ENCODE assay signal across 18 cellular contexts in genomic region chr6:165746331-165746730, GRCh38.
"Had no signal": no experiment of that assay in that cellular context is flagged by ENCODE, and none has a peak within 500 bp of the region (broad histone marks: within the 10 kb centered on the region; RNA-seq: fewer than 3 reads in every experiment).

No MANE protein-coding gene starts in this region.

- H3K27ac Mint-ChIP-seq: naive thymus-derived CD8-positive, alpha-beta T cell; stimulated activated naive B cell treated with anti-CD40 and anti-IgM and Interleukin-4, amounts not matched to agents 10 μg/mL and 1 μg/mL and 100 μg/mL, for 72 hours; stimulated activated naive CD8-positive, alpha-beta T cell treated with anti-CD3 and anti-CD28 coated beads, Interleukin-15, amount 100 ng/mL, for 72 hours had no signal

- H3K4me3 ChIP-seq: esophagus muscularis mucosa, hepatocyte, mucosa of descending colon, sigmoid colon, skin epidermis, testis, tibial nerve had no signal

- H3K9me3 ChIP-seq: esophagus muscularis mucosa, mucosa of descending colon, sigmoid colon, testis, tibial nerve had no signal

- H3K9ac ChIP-seq: parathyroid adenoma had no signal

- H3K4me1 Mint-ChIP-seq: naive thymus-derived CD8-positive, alpha-beta T cell; stimulated activated naive CD8-positive, alpha-beta T cell treated with anti-CD3 and anti-CD28 coated beads, Interleukin-15, amount 100 ng/mL, for 72 hours had no signal

- H3K4me3 Mint-ChIP-seq: naive thymus-derived CD8-positive, alpha-beta T cell; stimulated activated naive B cell treated with anti-CD40 and anti-IgM and Interleukin-4, amounts not matched to agents 10 μg/mL and 1 μg/mL and 100 μg/mL, for 72 hours; stimulated activated naive CD8-positive, alpha-beta T cell treated with anti-CD3 and anti-CD28 coated beads, Interleukin-15, amount 100 ng/mL, for 72 hours had no signal

- H3K36me3 Mint-ChIP-seq: naive thymus-derived CD8-positive, alpha-beta T cell; stimulated activated naive B cell treated with anti-CD40 and anti-IgM and Interleukin-4, amounts not matched to agents 10 μg/mL and 1 μg/mL and 100 μg/mL, for 72 hours had no signal

- DNase-seq: effector memory CD4-positive, alpha-beta T cell; kidney; left cardiac atrium; left ventricle myocardium superior; mucosa of descending colon; naive thymus-derived CD8-positive, alpha-beta T cell; sigmoid colon; stimulated activated CD4-positive, alpha-beta T cell treated with anti-CD3 and anti-CD28 coated beads, Interleukin-2, amount 100 ng/mL, for 24 hours; stimulated activated CD4-positive, alpha-beta T cell treated with anti-CD3 and anti-CD28 coated beads, Interleukin-4, amount 100 ng/mL, for 4 hours; stimulated activated naive B cell treated with anti-CD40 and anti-IgM and Interleukin-4, amounts not matched to agents 10 μg/mL and 1 μg/mL and 100 μg/mL, for 72 hours; stimulated activated naive CD8-positive, alpha-beta T cell treated with anti-CD3 and anti-CD28 coated beads, Interleukin-15, amount 100 ng/mL, for 72 hours; testis had no signal

- H3K27ac ChIP-seq: epithelial cell of prostate, esophagus muscularis mucosa, hepatocyte, parathyroid adenoma, sigmoid colon, skin epidermis, testis, tibial nerve had no signal

- H3K4me1 ChIP-seq: parathyroid adenoma, testis, tibial nerve had no signal

- H3K27me3 ChIP-seq: esophagus muscularis mucosa, hepatocyte, sigmoid colon, testis, tibial nerve had no signal

- H3K36me3 ChIP-seq: esophagus muscularis mucosa, sigmoid colon, tibial nerve had no signal

- ATAC-seq: left cardiac atrium; left ventricle myocardium superior; mucosa of descending colon; naive thymus-derived CD8-positive, alpha-beta T cell; stimulated activated naive B cell treated with anti-CD40 and anti-IgM and Interleukin-4, amounts not matched to agents 10 μg/mL and 1 μg/mL and 100 μg/mL, for 72 hours; stimulated activated naive CD8-positive, alpha-beta T cell treated with anti-CD3 and anti-CD28 coated beads, Interleukin-15, amount 100 ng/mL, for 72 hours had no signal
